31 cellular contexts compared by ENCODE assay signal in genomic region chr4:146834263-146835034, GRCh38.
"Had no signal": no experiment of that assay in that cellular context is flagged by ENCODE, and none has a peak within 500 bp of the region (broad histone marks: within the 10 kb centered on the region; RNA-seq: fewer than 3 reads in every experiment).

No MANE protein-coding gene starts in this region.

- H3K36me3 ChIP-seq: ascending aorta, breast epithelium, cardiac muscle cell, colonic mucosa, gastrocnemius medialis, heart left ventricle had no signal

- H3K27ac ChIP-seq: ascending aorta, breast epithelium, cardiac muscle cell, colonic mucosa, dorsolateral prefrontal cortex, foreskin keratinocyte, gastrocnemius medialis, heart left ventricle had no signal

- H3K27me3 ChIP-seq: ascending aorta, breast epithelium, cardiac muscle cell, colonic mucosa, gastrocnemius medialis, heart left ventricle had no signal

- H3K4me1 ChIP-seq: ascending aorta, breast epithelium, colonic mucosa, foreskin keratinocyte, gastrocnemius medialis, heart left ventricle had no signal

- ATAC-seq: activated CD4-positive, alpha-beta T cell treated with anti-CD3 and anti-CD28 coated beads for 36 hours; activated CD8-positive, alpha-beta memory T cell treated with anti-CD3 and anti-CD28 coated beads, Interleukin-2, amount 10 ng/mL, durations not matched to agents 7 days and 5 days; activated CD8-positive, alpha-beta T cell treated with anti-CD3 and anti-CD28 coated beads, Interleukin-2, amount 10 ng/mL, durations not matched to agents 7 days and 5 days; activated naive CD8-positive, alpha-beta T cell treated with anti-CD3 and anti-CD28 coated beads, Interleukin-2, amount 50 U/mL, for 24 hours; esophagus mucosa; foreskin keratinocyte; gastrocnemius medialis; heart left ventricle; T-helper 17 cell had no signal

- H3K9me3 ChIP-seq: ascending aorta, breast epithelium, colonic mucosa, gastrocnemius medialis, heart left ventricle had no signal

- H3K4me3 ChIP-seq: ascending aorta, breast epithelium, cardiac muscle cell, colonic mucosa, dorsolateral prefrontal cortex, gastrocnemius medialis, heart left ventricle had no signal

- DNase-seq: activated CD4-positive, alpha-beta memory T cell treated with anti-CD3 and anti-CD28 coated beads for 36 hours; activated CD4-positive, alpha-beta T cell treated with anti-CD3 and anti-CD28 coated beads for 36 hours; activated CD4-positive, alpha-beta T cell treated with anti-CD3 and anti-CD28 coated beads, Interleukin-2, amount 10 ng/mL, durations not matched to agents 24 days and 14 days; activated CD4-positive, CD25-positive, alpha-beta regulatory T cell; activated CD4-positive, CD25-positive, alpha-beta regulatory T cell treated with anti-CD3 and anti-CD28 coated beads, Interleukin-2, amount 50 U/mL, for 72 hours; activated CD8-positive, alpha-beta memory T cell treated with anti-CD3 and anti-CD28 coated beads, Interleukin-2, amount 10 ng/mL, durations not matched to agents 7 days and 5 days; activated CD8-positive, alpha-beta memory T cell treated with anti-CD3 and anti-CD28 coated beads, Interleukin-2, amount 50 U/mL, for 4 hours; activated CD8-positive, alpha-beta T cell treated with anti-CD3 and anti-CD28 coated beads, Interleukin-2, amount 10 ng/mL, durations not matched to agents 7 days and 5 days; activated effector memory CD4-positive, alpha-beta T cell treated with anti-CD3 and anti-CD28 coated beads, Interleukin-2, amount 50 U/mL, for 16 hours; activated naive CD4-positive, alpha-beta T cell treated with anti-CD3 and anti-CD28 coated beads for 36 hours; activated naive CD8-positive, alpha-beta T cell treated with anti-CD3 and anti-CD28 coated beads for 36 hours; activated naive CD8-positive, alpha-beta T cell treated with anti-CD3 and anti-CD28 coated beads, Interleukin-2, amount 50 U/mL, for 24 hours; activated T-cell treated with anti-CD3 and anti-CD28 coated beads, Interleukin-2, amount 50 U/mL, for 1 hour; activated T-cell treated with anti-CD3 and anti-CD28 coated beads, Interleukin-2, amount 50 U/mL, for 48 hours; central memory CD4-positive, alpha-beta T cell; cerebellar nuclear complex; colonic mucosa; dorsolateral prefrontal cortex; effector memory CD4-positive, alpha-beta T cell; endodermal cell; foreskin keratinocyte; gastrocnemius medialis; glutamatergic neuron; heart left ventricle; T-helper 1 cell; T-helper 17 cell; T1000 had no signal
